24 cellular contexts compared by ENCODE assay signal in the genomic region with DNA sequence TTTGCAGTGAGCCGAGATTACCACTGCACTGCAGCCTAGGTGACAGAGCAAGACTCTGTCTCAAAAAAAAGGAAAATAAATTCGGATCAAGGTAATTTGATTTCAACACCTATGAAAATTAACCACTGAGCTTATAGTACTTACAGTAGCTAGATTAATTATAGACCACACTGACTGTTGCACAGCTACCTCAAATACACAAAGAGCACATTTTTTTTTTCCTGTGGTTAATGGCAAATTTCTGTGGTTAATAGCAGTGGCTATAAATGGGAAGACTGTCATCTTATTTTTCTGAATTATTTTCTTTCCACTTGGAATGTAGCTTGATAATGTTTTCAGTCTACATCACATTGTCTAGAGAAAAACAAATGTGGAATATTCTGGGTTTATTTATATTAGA.
"Had no signal": no experiment of that assay in that cellular context is flagged by ENCODE, and none has a peak within 500 bp of the region (broad histone marks: within the 10 kb centered on the region; RNA-seq: fewer than 3 reads in every experiment).

No MANE protein-coding gene starts in this region.

- H3K4me3 ChIP-seq: breast epithelium, PC-9 had no signal

- H3K4me3 Mint-ChIP-seq: activated B cell treated with CpG ODN at 0.5 μM for 24 hours; activated CD4-positive, alpha-beta T cell treated with anti-CD3 and anti-CD28 coated beads, Interleukin-2, amount 10 ng/mL, durations not matched to agents 24 days and 14 days; activated CD8-positive, alpha-beta memory T cell treated with anti-CD3 and anti-CD28 coated beads, Interleukin-2, amount 10 ng/mL, durations not matched to agents 7 days and 5 days; activated naive CD4-positive, alpha-beta T cell treated with anti-CD3 and anti-CD28 coated beads for 36 hours; activated naive CD8-positive, alpha-beta T cell; activated T-cell treated with anti-CD3 and anti-CD28 coated beads, Interleukin-2, amount 50 U/mL, for 24 hours; activated T-helper 1 cell treated with anti-CD3 and anti-CD28 coated beads, Interleukin-12 subunit alpha, Interleukin-12 subunit beta, Interleukin-2, Interleukin-4 antibody, amounts not matched to agents 30 ng/mL and 10 ng/mL and 1 ng/mL, durations not matched to agents 14 hours and 24 hours and 36 hours; T-cell had no signal

- ATAC-seq: activated CD8-positive, alpha-beta memory T cell treated with anti-CD3 and anti-CD28 coated beads, Interleukin-2, amount 10 ng/mL, durations not matched to agents 7 days and 5 days; T-cell had no signal

- H2AFZ ChIP-seq: PC-9 had no signal

- H3K27me3 ChIP-seq: breast epithelium had no signal

- H3K4me1 Mint-ChIP-seq: activated B cell treated with CpG ODN at 0.5 μM for 24 hours; activated CD4-positive, alpha-beta T cell treated with anti-CD3 and anti-CD28 coated beads, Interleukin-2, amount 10 ng/mL, durations not matched to agents 24 days and 14 days; activated CD8-positive, alpha-beta memory T cell treated with anti-CD3 and anti-CD28 coated beads, Interleukin-2, amount 10 ng/mL, durations not matched to agents 7 days and 5 days; T-cell had no signal

- H3K27ac Mint-ChIP-seq: activated B cell treated with CpG ODN at 0.5 μM for 24 hours; activated CD4-positive, alpha-beta T cell treated with anti-CD3 and anti-CD28 coated beads, Interleukin-2, amount 10 ng/mL, durations not matched to agents 24 days and 14 days; activated CD8-positive, alpha-beta memory T cell treated with anti-CD3 and anti-CD28 coated beads, Interleukin-2, amount 10 ng/mL, durations not matched to agents 7 days and 5 days; activated naive CD4-positive, alpha-beta T cell treated with anti-CD3 and anti-CD28 coated beads for 36 hours; activated naive CD8-positive, alpha-beta T cell; activated T-cell treated with anti-CD3 and anti-CD28 coated beads, Interleukin-2, amount 50 U/mL, for 24 hours; activated T-helper 1 cell treated with anti-CD3 and anti-CD28 coated beads, Interleukin-12 subunit alpha, Interleukin-12 subunit beta, Interleukin-2, Interleukin-4 antibody, amounts not matched to agents 30 ng/mL and 10 ng/mL and 1 ng/mL, durations not matched to agents 14 hours and 24 hours and 36 hours; T-cell had no signal

- H3K27ac ChIP-seq: breast epithelium, PC-9 had no signal

- H3K9me3 ChIP-seq: breast epithelium had no signal

- H3K36me3 ChIP-seq: breast epithelium had no signal

- H3K4me2 ChIP-seq: PC-9 had no signal

- H3K4me1 ChIP-seq: breast epithelium had no signal

- DNase-seq: activated B cell treated with CpG ODN at 0.5 μM for 24 hours; activated CD4-positive, alpha-beta T cell treated with anti-CD3 and anti-CD28 coated beads for 1 hour; activated CD4-positive, alpha-beta T cell treated with anti-CD3 and anti-CD28 coated beads, Interleukin-2, amount 10 ng/mL, durations not matched to agents 24 days and 14 days; activated CD4-positive, alpha-beta T cell treated with anti-CD3 and anti-CD28 coated beads, Interleukin-2, amount 50 U/mL, for 48 hours; activated CD8-positive, alpha-beta memory T cell treated with anti-CD3 and anti-CD28 coated beads, Interleukin-2, amount 10 ng/mL, durations not matched to agents 7 days and 5 days; activated effector memory CD4-positive, alpha-beta T cell treated with anti-CD3 and anti-CD28 coated beads, Interleukin-2, amount 50 U/mL, for 16 hours; activated naive CD4-positive, alpha-beta T cell treated with anti-CD3 and anti-CD28 coated beads for 36 hours; activated T-cell treated with anti-CD3 and anti-CD28 coated beads, Interleukin-2, amount 50 U/mL, for 24 hours; central memory CD4-positive, alpha-beta T cell; KBM-7; MV-4-11; NCI-H1092 treated with DMSO at 0.1 percent for 48 hours; NCI-H1417 treated with DMSO at 0.1 percent for 48 hours; NCI-H1694; NCI-H2029 treated with DMSO at 0.1 percent for 48 hours; NCI-H510A treated with DMSO at 0.1 percent for 48 hours; PC-9; SIG-M5; T-cell; T-helper 2 cell; T1000 had no signal

- H3K36me3 Mint-ChIP-seq: activated CD8-positive, alpha-beta memory T cell treated with anti-CD3 and anti-CD28 coated beads, Interleukin-2, amount 10 ng/mL, durations not matched to agents 7 days and 5 days; activated naive CD8-positive, alpha-beta T cell; T-cell had no signal

- H3K27me3 Mint-ChIP-seq: activated B cell treated with CpG ODN at 0.5 μM for 24 hours; activated CD4-positive, alpha-beta T cell treated with anti-CD3 and anti-CD28 coated beads, Interleukin-2, amount 10 ng/mL, durations not matched to agents 24 days and 14 days; activated CD8-positive, alpha-beta memory T cell treated with anti-CD3 and anti-CD28 coated beads, Interleukin-2, amount 10 ng/mL, durations not matched to agents 7 days and 5 days; activated naive CD8-positive, alpha-beta T cell; activated T-cell treated with anti-CD3 and anti-CD28 coated beads, Interleukin-2, amount 50 U/mL, for 24 hours; T-cell had no signal
